ENCODE assay signal across 8 cellular contexts in genomic region chr19:55581145-55581827, GRCh38. TPM values are rescaled to one million over a fixed set of nuclear protein-coding genes. Genes with fewer than 3 reads are reported as not detected.
DNase-seq lines count a peak whose midpoint lies in the region; ATAC-seq, FAIRE-seq and TF ChIP-seq lines count a peak whose summit lies in the region.

No MANE protein-coding gene starts in this region.

- peaks cover 18% of the 10 kb centered on the region for H3K36me3 Mint-ChIP-seq in HFFc6 (ENCODE audit: low read depth)
- peaks cover 14% of the 10 kb centered on the region for H3K36me3 Mint-ChIP-seq in astrocyte (ENCODE audit: low read depth, unreplicated experiment)

- in situ Hi-C loops in ACHN (cut with HindIII; ENCODE audit: low pct_ligation_motif_present, low pct_unique_long_range_greater_than_20kb, low sequenced_read_pairs), result no loop called here
- in situ Hi-C loops in HepG2 (cut with HindIII; ENCODE audit: extremely low pct_ligation_motif_present, low pct_unique_long_range_greater_than_20kb), result no loop called here

- peak overlapping the region; percentile 99 for H3K4me2 ChIP-seq in astrocyte (ENCODE audit: low read length)
- peak overlapping the region; percentile 93 for H3K4me2 ChIP-seq in HepG2 (ENCODE audit: low read depth, low read length)

- peak; percentile 18 for ATAC-seq in HepG2

- H3K36me3 ChIP-seq in astrocyte (ENCODE audit: insufficient read depth, low read length) (peaks cover 5% of the 10 kb centered on the region), HepG2 (replicated peaks in 1 of 2; ENCODE audit: control insufficient read depth in 1 of 2, insufficient read depth in 2 of 2, low read length in 2 of 2) (0 out of 5 replicates have a peak, but pooled peaks cover 0 to 8% of the 10 kb centered on the region in 2 experiments), tibial artery (peaks cover 8 to 30% (median 21%) of the 10 kb centered on the region in 3 donors)

- intact Hi-C loops in HepG2 (cut with micrococcal nuclease; ENCODE audit: unreplicated experiment) (loop anchor here (2.0 to 10.0 kb wide), 4 partner anchors 18 to 66 kb away; partner anchors contain the start of gene FIZ1), tibial artery (cut with DNase I; ENCODE audit: low total_unique reads) (no loop called here)

- TF ChIP-seq CTCF in HFFc6 (IDR thresholded peaks at IDR 0.05), result no peak
- no peak for TF ChIP-seq CTCF in astrocyte (IDR thresholded peaks at IDR 0.05; ENCODE audit: insufficient read depth, low read depth, low read length)
- no peak for TF ChIP-seq CTCF in HepG2 (CRISPR knock-in tag; IDR thresholded peaks at IDR 0.05)
- TF ChIP-seq CTCF in tibial artery (IDR thresholded peaks at IDR 0.05), result no peak

- peaks cover 27% of the 10 kb centered on the region for H3K79me2 ChIP-seq in astrocyte (ENCODE audit: insufficient read depth, low read length)
- H3K79me2 ChIP-seq in HepG2 (ENCODE audit: insufficient read depth, low read length), result peaks cover 9% of the 10 kb centered on the region

- no peak for TF ChIP-seq POLR2A in HepG2 (IDR thresholded peaks at IDR 0.05; ENCODE audit: insufficient read depth in 1 of 2, low read depth in 2 of 2, low read length in 2 of 2)

- peak overlapping the region; percentile 95 for H3K4me3 Mint-ChIP-seq in HFFc6
- peak overlapping the region; percentile 96 for H3K4me3 Mint-ChIP-seq in astrocyte (ENCODE audit: unreplicated experiment)

- no peaks in the 10 kb centered on the region for H3K27me3 ChIP-seq in astrocyte (ENCODE audit: insufficient read depth, low read length)
- no peaks in the 10 kb centered on the region; a peak in 1 of 5 replicates for H3K27me3 ChIP-seq in HepG2 (ENCODE audit: control insufficient read depth in 1 of 2, insufficient read depth in 2 of 2, low read length in 2 of 2)
- H3K27me3 ChIP-seq in tibial artery, result peaks cover 0 to 4% of the 10 kb centered on the region in 2 donors

- no peak for TF ChIP-seq RAD21 in HepG2 (CRISPR knock-in tag; IDR thresholded peaks at IDR 0.05)

- DNase-seq in ACHN (peak; percentile 54), HFFc6 (no peak), astrocyte (ENCODE audit: low read depth) (no peak), HepG2 (ENCODE audit: low spot score) (peak; percentile 20), tibial artery (no peak), mesenteric fat pad (ENCODE audit: low spot score) (no peak), NCI-H128 (lab: John Stamatoyannopoulos, UW; ENCODE audit: unreplicated experiment) (no peak)
- DNase-seq in activated effector memory CD4-positive, alpha-beta T cell treated with anti-CD3 and anti-CD28 coated beads, Interleukin-2, amount 50 U/mL, for 16 hours, result no peak

- WGBS in HepG2 (ENCODE audit: low lambda C conversion rate), result 0% methylated on average over 7 of the region's 12 CpGs

- FAIRE-seq in astrocyte (lab: Jason Lieb, UNC) (no peak), HepG2 (lab: Jason Lieb, UNC) (peak; percentile 30)

- peaks cover 12% of the 10 kb centered on the region for H4K20me1 ChIP-seq in astrocyte (ENCODE audit: insufficient read depth, low read length)
- H4K20me1 ChIP-seq in HepG2 (ENCODE audit: insufficient read depth, low read length), result no peaks in the 10 kb centered on the region

- H3K27ac ChIP-seq in astrocyte (ENCODE audit: low read depth, low read length) (peak overlapping the region; percentile 75), HepG2 (ENCODE audit: extremely low read length, insufficient read depth, low read length) (peak overlapping the region; percentile 79), tibial artery (peak overlapping the region; percentile 91 to 95)

- H3K9me3 ChIP-seq in astrocyte (ENCODE audit: insufficient read depth, low read depth, low read length) (no peaks in the 10 kb centered on the region), HepG2 (ENCODE audit: low read length) (no peaks in the 10 kb centered on the region), tibial artery (peaks cover 0 to 12% (median 0%) of the 10 kb centered on the region in 3 donors)

- peak overlapping the region; percentile 92 for H3K9ac ChIP-seq in astrocyte (ENCODE audit: low read length)
- peak overlapping the region; percentile 85 for H3K9ac ChIP-seq in HepG2 (ENCODE audit: insufficient read depth, low read depth, low read length)

- H3K27me3 Mint-ChIP-seq in HFFc6 (ENCODE audit: insufficient read depth), result peaks cover 4% of the 10 kb centered on the region
- no peaks in the 10 kb centered on the region for H3K27me3 Mint-ChIP-seq in astrocyte (ENCODE audit: low read depth, unreplicated experiment)

- CTCF ChIA-PET in HepG2 (lab: Yijun Ruan, JAX; ENCODE audit: low intra/inter-chr PET ratio, low total read pairs), result interaction anchor here (1.1 kb wide), 1 partner anchor 64 kb away, joined by 3 read pairs; no protein-coding TSS in a partner anchor

- H3K4me3 ChIP-seq in astrocyte (ENCODE audit: insufficient read depth, low read depth, low read length), result peak overlapping the region; percentile 80
- H3K4me3 ChIP-seq in HepG2 (replicated peaks in 1 of 3; ENCODE audit: insufficient read depth in 1 of 3, low read depth in 2 of 3, low read length in 3 of 3), result peak overlapping the region; percentile 88 to 97 (median 95); a peak in 5 of 6 replicates
- peak overlapping the region; percentile 90 to 96 for H3K4me3 ChIP-seq in tibial artery

- POLR2A ChIA-PET in HepG2 (lab: Yijun Ruan, JAX), result interaction anchor here (1.0 to 2.6 kb wide), 7 partner anchors 18 to 120 kb away, joined by 3 to 45 read pairs (median 4); partner anchors contain the start of genes FIZ1, ISOC2, ZNF524 and ZNF628

- H3K4me1 ChIP-seq in astrocyte (ENCODE audit: insufficient read depth, low read length) (peaks cover 14% of the 10 kb centered on the region), HepG2 (ENCODE audit: insufficient read depth, low read length) (peaks cover 43% of the 10 kb centered on the region), tibial artery (peaks cover 0 to 24% (median 19%) of the 10 kb centered on the region in 4 donors)

- H2AFZ ChIP-seq in astrocyte (ENCODE audit: low read depth, low read length) (peak overlapping the region; percentile 96), HepG2 (ENCODE audit: low read length) (no peak overlapping the region)

- H3K27ac Mint-ChIP-seq in HFFc6 (no peak overlapping the region), astrocyte (ENCODE audit: unreplicated experiment) (peak overlapping the region; percentile 59)

- no peaks in the 10 kb centered on the region for H3K9me3 Mint-ChIP-seq in HFFc6
- H3K9me3 Mint-ChIP-seq in astrocyte (ENCODE audit: unreplicated experiment), result no peaks in the 10 kb centered on the region

- no TSS peak for BruUV-seq in HepG2 (replicated peaks; lab: Mats Ljungman, UMichigan)

- TF ChIP-seq EP300 in HepG2 (IDR thresholded peaks at IDR 0.05; ENCODE audit: low read depth in 2 of 2, low read length in 2 of 2) (0 out of 4 replicates have a peak, but pooled peaks of 1 of the 2 experiments have one; percentile 0), HepG2 (CRISPR knock-in tag; IDR thresholded peaks at IDR 0.05; ENCODE audit: borderline replicate concordance) (no peak)

- peaks cover 27% of the 10 kb centered on the region for H3K4me1 Mint-ChIP-seq in HFFc6 (ENCODE audit: low read depth)
- peaks cover 33% of the 10 kb centered on the region for H3K4me1 Mint-ChIP-seq in astrocyte (ENCODE audit: low read depth, unreplicated experiment)

RNA-seq across cellular contexts. Expression of gene ZNF579, which starts 0.6 kb away (rescaled TPM):
- total RNA-seq in HFFc6 (2021; fragmentation: NEBNext Ultra II Directional; extraction: Animal tissue kit (Norgen Biotek cat#: 25700)), result 10 to 100 TPM; 19.0 to 24.3 (median 22.0) TPM
- total RNA-seq in astrocyte, result 50.2 and 58.0 TPM in 2 replicates
- total RNA-seq in HepG2 (2016; rRNA removed; fragmentation: Illumina TruSeq; extraction: Trizol), result 1.7 and 2.9 TPM in 2 replicates
- total RNA-seq in HepG2 (2016; cell fraction: cytosol; rRNA removed; fragmentation: Illumina TruSeq; extraction: Trizol; ENCODE audit: low read depth), result 1.3 and 1.6 TPM in 2 replicates
- 1.8 and 2.9 TPM in 2 replicates for total RNA-seq in HepG2 (2016; cell fraction: insoluble cytoplasmic fraction; rRNA removed; fragmentation: Illumina TruSeq; extraction: Trizol)
- 2.9 and 3.5 TPM in 2 replicates for total RNA-seq in HepG2 (2016; cell fraction: membrane; rRNA removed; fragmentation: Illumina TruSeq; extraction: Trizol)
- total RNA-seq in HepG2 (2016; cell fraction: nucleus; rRNA removed; fragmentation: Illumina TruSeq; extraction: Trizol), result 1.2 and 1.9 TPM in 2 replicates
- polyA plus RNA-seq in HepG2 (2011; rRNA removed), result 2.1 and 2.2 TPM in 2 replicates
- polyA plus RNA-seq in HepG2 (2011; cell fraction: cytosol; rRNA removed), result 1.3 and 2.9 TPM in 2 replicates
- 9.0 and 12.3 TPM in 2 replicates for polyA plus RNA-seq in HepG2 (2011; cell fraction: nucleus; rRNA removed)
- polyA plus RNA-seq in HepG2 (2012), result 3.6 and 5.7 TPM in 2 replicates
- polyA plus RNA-seq in HepG2 (2016; cell fraction: cytosol; fragmentation: Illumina TruSeq; extraction: Trizol; ENCODE audit: low read depth), result 1.6 and 2.1 TPM in 2 replicates
- 2.8 and 3.3 TPM in 2 replicates for polyA plus RNA-seq in HepG2 (2016; cell fraction: insoluble cytoplasmic fraction; fragmentation: Illumina TruSeq; extraction: Trizol; ENCODE audit: low read depth)
- polyA plus RNA-seq in HepG2 (2016; cell fraction: membrane; fragmentation: Illumina TruSeq; extraction: Trizol; ENCODE audit: low read depth), result 2.7 TPM in 2 replicates
- polyA plus RNA-seq in HepG2 (2016; cell fraction: nucleus; fragmentation: Illumina TruSeq; extraction: Trizol; ENCODE audit: insufficient read depth, low read depth), result 8.4 and 9.1 TPM in 2 replicates
- polyA minus RNA-seq in HepG2 (2011; rRNA and poly(A)+ RNA removed; ENCODE audit: low replicate concordance), result 5.6 and 7.6 TPM in 2 replicates
- polyA minus RNA-seq in HepG2 (2011; cell fraction: cytosol; rRNA and poly(A)+ RNA removed), result 3.6 and 4.7 TPM in 2 replicates
- 3.0 and 3.3 TPM in 2 replicates for polyA minus RNA-seq in HepG2 (2011; cell fraction: nucleus; rRNA and poly(A)+ RNA removed)
- total RNA-seq in mesenteric fat pad, result 10.9 TPM

RNA-seq across cellular contexts. Expression of gene FIZ1, which starts 18.0 kb away (rescaled TPM):
- total RNA-seq in HFFc6 (2021; fragmentation: NEBNext Ultra II Directional; extraction: Animal tissue kit (Norgen Biotek cat#: 25700)), result 10 to 100 TPM in 5 of 6 experiments, 1 to 10 TPM in 1; 9.9 to 13.1 (median 11.9) TPM
- total RNA-seq in astrocyte (14.2 and 14.5 TPM in 2 replicates), HepG2 (2016; rRNA removed; fragmentation: Illumina TruSeq; extraction: Trizol) (3.4 and 5.9 TPM in 2 replicates), mesenteric fat pad (12.8 TPM)
- total RNA-seq in HepG2 (2016; cell fraction: cytosol; rRNA removed; fragmentation: Illumina TruSeq; extraction: Trizol; ENCODE audit: low read depth), result 0.97 and 1.0 TPM in 2 replicates
- 3.3 and 4.8 TPM in 2 replicates for total RNA-seq in HepG2 (2016; cell fraction: insoluble cytoplasmic fraction; rRNA removed; fragmentation: Illumina TruSeq; extraction: Trizol)
- total RNA-seq in HepG2 (2016; cell fraction: membrane; rRNA removed; fragmentation: Illumina TruSeq; extraction: Trizol), result 3.8 and 4.3 TPM in 2 replicates
- 4.3 and 5.0 TPM in 2 replicates for total RNA-seq in HepG2 (2016; cell fraction: nucleus; rRNA removed; fragmentation: Illumina TruSeq; extraction: Trizol)
- 3.6 and 4.1 TPM in 2 replicates for polyA plus RNA-seq in HepG2 (2011; rRNA removed)
- polyA plus RNA-seq in HepG2 (2011; cell fraction: cytosol; rRNA removed), result 2.4 and 3.2 TPM in 2 replicates
- 9.6 and 12.9 TPM in 2 replicates for polyA plus RNA-seq in HepG2 (2011; cell fraction: nucleus; rRNA removed)
- polyA plus RNA-seq in HepG2 (2012), result 6.5 and 7.8 TPM in 2 replicates
- polyA plus RNA-seq in HepG2 (2016; cell fraction: cytosol; fragmentation: Illumina TruSeq; extraction: Trizol; ENCODE audit: low read depth), result 1.7 and 2.0 TPM in 2 replicates
- 7.2 and 8.9 TPM in 2 replicates for polyA plus RNA-seq in HepG2 (2016; cell fraction: insoluble cytoplasmic fraction; fragmentation: Illumina TruSeq; extraction: Trizol; ENCODE audit: low read depth)
- polyA plus RNA-seq in HepG2 (2016; cell fraction: membrane; fragmentation: Illumina TruSeq; extraction: Trizol; ENCODE audit: low read depth), result 5.5 and 6.4 TPM in 2 replicates
- polyA plus RNA-seq in HepG2 (2016; cell fraction: nucleus; fragmentation: Illumina TruSeq; extraction: Trizol; ENCODE audit: insufficient read depth, low read depth), result 14.5 and 17.0 TPM in 2 replicates
- 7.4 and 7.8 TPM in 2 replicates for polyA minus RNA-seq in HepG2 (2011; rRNA and poly(A)+ RNA removed; ENCODE audit: low replicate concordance)
- polyA minus RNA-seq in HepG2 (2011; cell fraction: cytosol; rRNA and poly(A)+ RNA removed), result 4.2 and 4.4 TPM in 2 replicates
- 4.4 and 6.8 TPM in 2 replicates for polyA minus RNA-seq in HepG2 (2011; cell fraction: nucleus; rRNA and poly(A)+ RNA removed)

RNA-seq across cellular contexts. Expression of gene ZNF524, which starts 18.8 kb away (rescaled TPM):
- total RNA-seq in HFFc6 (2021; fragmentation: NEBNext Ultra II Directional; extraction: Animal tissue kit (Norgen Biotek cat#: 25700)), result 10 to 100 TPM in 5 of 6 experiments, 1 to 10 TPM in 1; 9.3 to 12.0 (median 10.7) TPM
- total RNA-seq in astrocyte (6.0 and 6.3 TPM in 2 replicates), HepG2 (2016; rRNA removed; fragmentation: Illumina TruSeq; extraction: Trizol) (1.6 and 4.6 TPM in 2 replicates), mesenteric fat pad (19.1 TPM)
- total RNA-seq in HepG2 (2016; cell fraction: cytosol; rRNA removed; fragmentation: Illumina TruSeq; extraction: Trizol; ENCODE audit: low read depth), result 6.2 and 7.2 TPM in 2 replicates
- total RNA-seq in HepG2 (2016; cell fraction: insoluble cytoplasmic fraction; rRNA removed; fragmentation: Illumina TruSeq; extraction: Trizol), result 2.8 and 4.6 TPM in 2 replicates
- total RNA-seq in HepG2 (2016; cell fraction: membrane; rRNA removed; fragmentation: Illumina TruSeq; extraction: Trizol), result 7.6 and 10.2 TPM in 2 replicates
- total RNA-seq in HepG2 (2016; cell fraction: nucleus; rRNA removed; fragmentation: Illumina TruSeq; extraction: Trizol), result 2.7 TPM in 2 replicates
- 3.2 and 5.0 TPM in 2 replicates for polyA plus RNA-seq in HepG2 (2011; rRNA removed)
- polyA plus RNA-seq in HepG2 (2011; cell fraction: cytosol; rRNA removed), result 3.9 and 7.0 TPM in 2 replicates
- polyA plus RNA-seq in HepG2 (2011; cell fraction: nucleus; rRNA removed), result 8.3 and 9.7 TPM in 2 replicates
- 2.9 and 4.1 TPM in 2 replicates for polyA plus RNA-seq in HepG2 (2012)
- 8.5 and 8.9 TPM in 2 replicates for polyA plus RNA-seq in HepG2 (2016; cell fraction: cytosol; fragmentation: Illumina TruSeq; extraction: Trizol; ENCODE audit: low read depth)
- 3.6 and 4.5 TPM in 2 replicates for polyA plus RNA-seq in HepG2 (2016; cell fraction: insoluble cytoplasmic fraction; fragmentation: Illumina TruSeq; extraction: Trizol; ENCODE audit: low read depth)
- polyA plus RNA-seq in HepG2 (2016; cell fraction: membrane; fragmentation: Illumina TruSeq; extraction: Trizol; ENCODE audit: low read depth), result 9.0 and 9.5 TPM in 2 replicates
- polyA plus RNA-seq in HepG2 (2016; cell fraction: nucleus; fragmentation: Illumina TruSeq; extraction: Trizol; ENCODE audit: insufficient read depth, low read depth), result 4.9 and 5.2 TPM in 2 replicates
- polyA minus RNA-seq in HepG2 (2011; rRNA and poly(A)+ RNA removed; ENCODE audit: low replicate concordance), result 3.5 and 3.9 TPM in 2 replicates
- 2.5 and 3.1 TPM in 2 replicates for polyA minus RNA-seq in HepG2 (2011; cell fraction: cytosol; rRNA and poly(A)+ RNA removed)
- 2.7 and 3.3 TPM in 2 replicates for polyA minus RNA-seq in HepG2 (2011; cell fraction: nucleus; rRNA and poly(A)+ RNA removed)

RNA-seq across cellular contexts. Expression of gene ZNF865, which starts 24.2 kb away (rescaled TPM):
- 10 to 100 TPM; 13.3 to 14.1 (median 13.8) TPM for total RNA-seq in HFFc6 (2021; fragmentation: NEBNext Ultra II Directional; extraction: Animal tissue kit (Norgen Biotek cat#: 25700))
- total RNA-seq in astrocyte (15.0 and 15.3 TPM in 2 replicates), HepG2 (2016; rRNA removed; fragmentation: Illumina TruSeq; extraction: Trizol) (0.93 and 1.0 TPM in 2 replicates), mesenteric fat pad (12.0 TPM)
- total RNA-seq in HepG2 (2016; cell fraction: cytosol; rRNA removed; fragmentation: Illumina TruSeq; extraction: Trizol; ENCODE audit: low read depth), result 0.26 and 0.30 TPM in 2 replicates
- total RNA-seq in HepG2 (2016; cell fraction: insoluble cytoplasmic fraction; rRNA removed; fragmentation: Illumina TruSeq; extraction: Trizol), result 0.83 and 0.93 TPM in 2 replicates
- 1.1 and 1.3 TPM in 2 replicates for total RNA-seq in HepG2 (2016; cell fraction: membrane; rRNA removed; fragmentation: Illumina TruSeq; extraction: Trizol)
- total RNA-seq in HepG2 (2016; cell fraction: nucleus; rRNA removed; fragmentation: Illumina TruSeq; extraction: Trizol), result 0.97 and 1.1 TPM in 2 replicates
- polyA plus RNA-seq in HepG2 (2011; rRNA removed), result 1.0 and 1.5 TPM in 2 replicates
- 1.2 and 1.9 TPM in 2 replicates for polyA plus RNA-seq in HepG2 (2011; cell fraction: cytosol; rRNA removed)
- polyA plus RNA-seq in HepG2 (2011; cell fraction: nucleus; rRNA removed), result 3.2 and 3.9 TPM in 2 replicates
- polyA plus RNA-seq in HepG2 (2012), result 1.9 and 2.1 TPM in 2 replicates
- polyA plus RNA-seq in HepG2 (2016; cell fraction: cytosol; fragmentation: Illumina TruSeq; extraction: Trizol; ENCODE audit: low read depth), result 0.71 and 0.81 TPM in 2 replicates
- polyA plus RNA-seq in HepG2 (2016; cell fraction: insoluble cytoplasmic fraction; fragmentation: Illumina TruSeq; extraction: Trizol; ENCODE audit: low read depth), result 3.6 and 4.1 TPM in 2 replicates
- 2.4 and 2.8 TPM in 2 replicates for polyA plus RNA-seq in HepG2 (2016; cell fraction: membrane; fragmentation: Illumina TruSeq; extraction: Trizol; ENCODE audit: low read depth)
- polyA plus RNA-seq in HepG2 (2016; cell fraction: nucleus; fragmentation: Illumina TruSeq; extraction: Trizol; ENCODE audit: insufficient read depth, low read depth), result 6.6 and 6.7 TPM in 2 replicates
- 2.5 and 2.6 TPM in 2 replicates for polyA minus RNA-seq in HepG2 (2011; rRNA and poly(A)+ RNA removed; ENCODE audit: low replicate concordance)
- 2.0 and 2.2 TPM in 2 replicates for polyA minus RNA-seq in HepG2 (2011; cell fraction: cytosol; rRNA and poly(A)+ RNA removed)
- 0.62 and 0.90 TPM in 2 replicates for polyA minus RNA-seq in HepG2 (2011; cell fraction: nucleus; rRNA and poly(A)+ RNA removed)

RNA-seq across cellular contexts. Expression of gene SBK3, which starts 35.9 kb away (rescaled TPM):
- total RNA-seq in HFFc6 (2021; fragmentation: NEBNext Ultra II Directional; extraction: Animal tissue kit (Norgen Biotek cat#: 25700)), result not detected
- total RNA-seq in astrocyte (0.34 and 0.91 TPM in 2 replicates), HepG2 (2016; rRNA removed; fragmentation: Illumina TruSeq; extraction: Trizol) (0.46 and 0.66 TPM in 2 replicates), mesenteric fat pad (1.7 TPM)
- total RNA-seq in HepG2 (2016; cell fraction: cytosol; rRNA removed; fragmentation: Illumina TruSeq; extraction: Trizol; ENCODE audit: low read depth), result not detected in 2 replicates
- 0.24 and 0.35 TPM in 2 replicates for total RNA-seq in HepG2 (2016; cell fraction: insoluble cytoplasmic fraction; rRNA removed; fragmentation: Illumina TruSeq; extraction: Trizol)
- total RNA-seq in HepG2 (2016; cell fraction: membrane; rRNA removed; fragmentation: Illumina TruSeq; extraction: Trizol), result 0.19 and 0.24 TPM in 2 replicates
- 0.38 and 0.62 TPM in 2 replicates for total RNA-seq in HepG2 (2016; cell fraction: nucleus; rRNA removed; fragmentation: Illumina TruSeq; extraction: Trizol)
- polyA plus RNA-seq in HepG2 (2011; rRNA removed), result 0.77 and 1.5 TPM in 2 replicates
- 1.0 and 1.4 TPM in 2 replicates for polyA plus RNA-seq in HepG2 (2011; cell fraction: cytosol; rRNA removed)
- polyA plus RNA-seq in HepG2 (2011; cell fraction: nucleus; rRNA removed), result 2.0 and 3.1 TPM in 2 replicates
- 0.91 and 2.0 TPM in 2 replicates for polyA plus RNA-seq in HepG2 (2012)
- not detected in 2 replicates for polyA plus RNA-seq in HepG2 (2016; cell fraction: cytosol; fragmentation: Illumina TruSeq; extraction: Trizol; ENCODE audit: low read depth)
- 0.19 TPM in 1 of 2 replicates, not detected in the other for polyA plus RNA-seq in HepG2 (2016; cell fraction: insoluble cytoplasmic fraction; fragmentation: Illumina TruSeq; extraction: Trizol; ENCODE audit: low read depth)
- polyA plus RNA-seq in HepG2 (2016; cell fraction: membrane; fragmentation: Illumina TruSeq; extraction: Trizol; ENCODE audit: low read depth), result 0.13 TPM in 1 of 2 replicates, not detected in the other
- 0.81 and 0.96 TPM in 2 replicates for polyA plus RNA-seq in HepG2 (2016; cell fraction: nucleus; fragmentation: Illumina TruSeq; extraction: Trizol; ENCODE audit: insufficient read depth, low read depth)
- polyA minus RNA-seq in HepG2 (2011; rRNA and poly(A)+ RNA removed; ENCODE audit: low replicate concordance), result 1.2 TPM in 1 of 2 replicates, not detected in the other
- polyA minus RNA-seq in HepG2 (2011; cell fraction: cytosol; rRNA and poly(A)+ RNA removed), result 0.53 TPM in 1 of 2 replicates, not detected in the other
- polyA minus RNA-seq in HepG2 (2011; cell fraction: nucleus; rRNA and poly(A)+ RNA removed), result 0.37 and 0.52 TPM in 2 replicates

Comparison
In these comparisons a context has a peak if more than half of its experiments do, and no peak if none do; other contexts are left out.
1. DNase-seq: peak in ACHN (single experiment) and HepG2 (single experiment); none in HFFc6 (single experiment), astrocyte (single experiment), tibial artery (0 of 2), mesenteric fat pad (single experiment), activated effector memory CD4-positive, alpha-beta T cell treated with anti-CD3 and anti-CD28 coated beads, Interleukin-2, amount 50 U/mL, for 16 hours (single experiment) and NCI-H128 (single experiment).
2. Peak in every context shown above with its lines, with median percentiles within 50 percentile points of each other: H3K27ac ChIP-seq and H3K4me3 ChIP-seq.